1 cellular context compared by ENCODE assay signal in genomic region chr14:45083979-45084722, GRCh38.
A peak's percentile ranks its signal among the peaks of the same experiment; 100 is the strongest.
TF ChIP-seq lines count a peak whose summit lies in the region.

TSS of gene PRPF39 (plus strand) at chr14:45084116. CDS start at chr14:45095240, 11,124 bp downstream.

TF ChIP-seq in WTC11, 78 proteins besides CTCF, POLR2A, EP300 and RAD21 (continued from another document):
- no peak for TF ChIP-seq E2F1 (CRISPR knock-in tag; IDR thresholded peaks at IDR 0.05)
- peak; percentile 83; the same call in 1 of the 2 replicates for TF ChIP-seq MAX (CRISPR knock-in tag; IDR thresholded peaks at IDR 0.05)
- no peak for TF ChIP-seq NR3C1 (CRISPR knock-in tag; conservative IDR thresholded peaks at IDR 0.05; ENCODE audit: low read depth)
- peak; percentile 90 for TF ChIP-seq USF1 (CRISPR knock-in tag; IDR thresholded peaks at IDR 0.05)
- 0 out of 2 replicates have a peak, but pooled peaks have one; percentile 13 for TF ChIP-seq E2F5 (CRISPR knock-in tag; IDR thresholded peaks at IDR 0.05)
- TF ChIP-seq MXD4 (CRISPR knock-in tag; IDR thresholded peaks at IDR 0.05; ENCODE audit: borderline replicate concordance): no peak
- no peak for TF ChIP-seq TP53 (CRISPR knock-in tag; IDR thresholded peaks at IDR 0.05)
- TF ChIP-seq FOXK1 (CRISPR knock-in tag; IDR thresholded peaks at IDR 0.05): 0 out of 2 replicates have a peak, but pooled peaks have one; percentile 8
- TF ChIP-seq ZNF416 (CRISPR knock-in tag; IDR thresholded peaks at IDR 0.05): no peak
- TF ChIP-seq CREM (CRISPR knock-in tag; IDR thresholded peaks at IDR 0.05): 0 out of 2 replicates have a peak, but pooled peaks have one; percentile 61
- no peak for TF ChIP-seq ESRRA (CRISPR knock-in tag; IDR thresholded peaks at IDR 0.05; ENCODE audit: borderline replicate concordance)
TF ChIP-seq in WTC11: peak in this region for 7.
